ENCODE assay signal across 1 cellular context in the genomic region with DNA sequence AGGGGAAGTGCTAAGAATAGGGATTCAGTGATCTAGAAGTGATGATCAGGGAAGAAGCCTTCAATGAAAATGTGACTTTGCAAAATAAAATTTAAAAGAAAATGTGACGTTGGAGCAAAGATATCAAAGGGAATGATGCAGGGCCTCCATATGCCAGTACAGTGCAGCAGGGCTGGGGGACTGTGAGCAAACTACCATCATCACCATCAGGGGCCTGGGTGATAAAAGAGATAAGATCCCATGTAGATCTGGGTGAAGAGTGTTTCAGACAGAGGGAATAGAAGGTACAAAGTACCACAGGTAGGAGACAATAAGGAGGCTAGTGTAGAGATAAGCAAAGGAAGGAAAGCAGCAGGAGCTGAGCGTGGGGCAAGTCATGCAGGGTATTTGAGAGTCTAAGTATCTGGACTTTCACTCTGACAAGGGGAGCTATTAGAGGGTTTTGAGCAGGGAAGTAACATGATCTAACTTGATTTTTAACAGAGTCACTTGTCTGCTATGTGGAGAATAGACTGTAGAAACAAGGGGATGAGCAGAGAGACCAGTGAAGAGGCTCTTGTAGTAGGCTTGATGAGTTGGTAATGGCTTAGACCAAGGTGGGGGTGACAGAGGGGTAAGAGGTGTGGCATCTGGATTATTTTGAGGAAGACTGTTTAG.
TF ChIP-seq lines count a peak whose summit lies in the region.

No MANE protein-coding gene starts in this region.

TF ChIP-seq in IMR-90, 13 proteins besides CTCF, POLR2A, EP300 and RAD21 (continued from another document):
- TF ChIP-seq FOS (IDR thresholded peaks at IDR 0.05; ENCODE audit: low read depth, low read length) (no peak), MAFK (IDR thresholded peaks at IDR 0.05; ENCODE audit: low read depth, low read length) (no peak), RFX5 (IDR thresholded peaks at IDR 0.05; ENCODE audit: low read depth, low read length) (no peak), CHD1 (IDR thresholded peaks at IDR 0.05; ENCODE audit: low read depth, low read length) (no peak), RCOR1 (IDR thresholded peaks at IDR 0.05; ENCODE audit: insufficient replicate concordance, low read length) (no peak), NFE2L2 (IDR thresholded peaks at IDR 0.05; ENCODE audit: low read depth, low read length) (no peak), SMC3 (IDR thresholded peaks at IDR 0.05; ENCODE audit: low read depth, low read length) (no peak), MXI1 (IDR thresholded peaks at IDR 0.05; ENCODE audit: borderline replicate concordance, low read depth, low read length) (no peak)
- TF ChIP-seq, protein P1, sequence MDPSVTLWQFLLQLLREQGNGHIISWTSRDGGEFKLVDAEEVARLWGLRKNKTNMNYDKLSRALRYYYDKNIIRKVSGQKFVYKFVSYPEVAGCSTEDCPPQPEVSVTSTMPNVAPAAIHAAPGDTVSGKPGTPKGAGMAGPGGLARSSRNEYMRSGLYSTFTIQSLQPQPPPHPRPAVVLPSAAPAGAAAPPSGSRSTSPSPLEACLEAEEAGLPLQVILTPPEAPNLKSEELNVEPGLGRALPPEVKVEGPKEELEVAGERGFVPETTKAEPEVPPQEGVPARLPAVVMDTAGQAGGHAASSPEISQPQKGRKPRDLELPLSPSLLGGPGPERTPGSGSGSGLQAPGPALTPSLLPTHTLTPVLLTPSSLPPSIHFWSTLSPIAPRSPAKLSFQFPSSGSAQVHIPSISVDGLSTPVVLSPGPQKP (IDR thresholded peaks at IDR 0.05; ENCODE audit: borderline replicate concordance, low read depth, low read length) = no peak
